8 cellular contexts compared by ENCODE assay signal in the genomic region with DNA sequence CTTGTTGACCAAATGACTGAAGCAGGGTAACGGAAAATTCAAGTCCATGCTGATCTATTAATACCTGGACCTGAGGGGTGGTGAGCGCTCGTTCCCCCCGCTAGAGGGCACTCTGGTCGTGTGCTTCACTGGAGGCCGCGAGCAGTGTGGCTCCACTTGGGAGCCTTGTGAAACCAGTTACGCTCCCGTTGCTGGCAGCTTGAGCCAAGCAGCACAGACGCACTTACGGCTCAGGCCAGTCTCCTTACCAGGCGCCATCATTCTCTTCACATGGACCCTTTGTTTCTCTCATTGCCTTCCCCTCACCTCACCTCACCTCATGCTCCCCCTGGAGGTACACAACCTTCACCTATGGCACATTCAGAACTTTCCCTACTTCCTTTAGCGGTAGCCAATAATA. TPM values are rescaled to one million over a fixed set of nuclear protein-coding genes. Genes with fewer than 3 reads are reported as not detected.
DNase-seq lines count a peak whose midpoint lies in the region; ATAC-seq, FAIRE-seq and TF ChIP-seq lines count a peak whose summit lies in the region.

No MANE protein-coding gene starts in this region.

- peak; percentile 91 for ATAC-seq in GM21737 (IDR thresholded peaks at IDR 0.05; ENCODE audit: unreplicated experiment)

- no peaks in the 10 kb centered on the region for H3K36me3 ChIP-seq in stomach smooth muscle (ENCODE audit: control insufficient read depth in 2 of 2, insufficient read depth in 2 of 2, low read length in 2 of 2)

- H3K27ac Mint-ChIP-seq in neural crest cell (ENCODE audit: unreplicated experiment), result no peak overlapping the region

- H3K36me3 Mint-ChIP-seq in neural crest cell (ENCODE audit: low read depth), result no peaks in the 10 kb centered on the region

- H3K9me3 Mint-ChIP-seq in neural crest cell, result no peaks in the 10 kb centered on the region

- no peaks in the 10 kb centered on the region for H3K4me1 Mint-ChIP-seq in neural crest cell

- peaks cover 16% of the 10 kb centered on the region for H3K4me1 ChIP-seq in stomach smooth muscle (ENCODE audit: control insufficient read depth, insufficient read depth, low read length)

- DNase-seq in DMS153 (lab: John Stamatoyannopoulos, UW) (peak; percentile 80), LNCaP clone FGC (ENCODE audit: low read depth) (peak; percentile 88), RCC 7860 (ENCODE audit: low spot score) (peak; percentile 86), activated T-helper 1 cell treated with Interleukin-2 at 50 U/mL for 16 hours (ENCODE audit: low read depth) (peak; percentile 32), fibroblast of peridontal ligament (ENCODE audit: extremely low read depth) (peak; percentile 96), neural crest cell (ENCODE audit: low read depth, low spot score) (peak; percentile 73)

- H3K27me3 ChIP-seq in stomach smooth muscle (ENCODE audit: control insufficient read depth in 1 of 2, insufficient read depth in 2 of 2, low read length in 2 of 2), result no peaks in the 10 kb centered on the region

- no peak overlapping the region for H3K4me3 ChIP-seq in LNCaP clone FGC (ENCODE audit: low read depth, low read length)
- peak overlapping the region; percentile 18 to 54 for H3K4me3 ChIP-seq in stomach smooth muscle (ENCODE audit: low read length in 2 of 2)

- H3K4me3 Mint-ChIP-seq in neural crest cell, result no peak overlapping the region

- H3K9me3 ChIP-seq in stomach smooth muscle (ENCODE audit: control insufficient read depth in 2 of 2, low read length in 2 of 2), result no peaks in the 10 kb centered on the region

- no peak overlapping the region for H3K9ac ChIP-seq in stomach smooth muscle (ENCODE audit: low read length in 2 of 2)

- peaks cover 24% of the 10 kb centered on the region for H3K27me3 Mint-ChIP-seq in neural crest cell (ENCODE audit: low read depth)

- H3K27ac ChIP-seq in stomach smooth muscle (ENCODE audit: low read length), result no peak overlapping the region

- TF ChIP-seq CTCF in LNCaP clone FGC (IDR thresholded peaks at IDR 0.05; ENCODE audit: control insufficient read depth, extremely low read depth, insufficient read depth) (peak; percentile 97), neural crest cell (conservative IDR thresholded peaks at IDR 0.05) (peak; percentile 95)

- FAIRE-seq in RCC 7860 (lab: Jason Lieb, UNC), result peak; percentile 78

RNA-seq across cellular contexts. Expression of gene TSPAN2, which starts 49.7 kb away (rescaled TPM):
- total RNA-seq in neural crest cell, result 4.3 and 5.4 TPM in 2 replicates

Comparison
In these comparisons a context has a peak if more than half of its experiments do, and no peak if none do; other contexts are left out.
1. DNase-seq: peak in every context shown above with its lines; median percentile 96 in fibroblast of peridontal ligament; 88 in LNCaP clone FGC; 86 in RCC 7860; 80 in DMS153; 73 in neural crest cell; 32 in activated T-helper 1 cell treated with Interleukin-2 at 50 U/mL for 16 hours.